In the genomic region with DNA sequence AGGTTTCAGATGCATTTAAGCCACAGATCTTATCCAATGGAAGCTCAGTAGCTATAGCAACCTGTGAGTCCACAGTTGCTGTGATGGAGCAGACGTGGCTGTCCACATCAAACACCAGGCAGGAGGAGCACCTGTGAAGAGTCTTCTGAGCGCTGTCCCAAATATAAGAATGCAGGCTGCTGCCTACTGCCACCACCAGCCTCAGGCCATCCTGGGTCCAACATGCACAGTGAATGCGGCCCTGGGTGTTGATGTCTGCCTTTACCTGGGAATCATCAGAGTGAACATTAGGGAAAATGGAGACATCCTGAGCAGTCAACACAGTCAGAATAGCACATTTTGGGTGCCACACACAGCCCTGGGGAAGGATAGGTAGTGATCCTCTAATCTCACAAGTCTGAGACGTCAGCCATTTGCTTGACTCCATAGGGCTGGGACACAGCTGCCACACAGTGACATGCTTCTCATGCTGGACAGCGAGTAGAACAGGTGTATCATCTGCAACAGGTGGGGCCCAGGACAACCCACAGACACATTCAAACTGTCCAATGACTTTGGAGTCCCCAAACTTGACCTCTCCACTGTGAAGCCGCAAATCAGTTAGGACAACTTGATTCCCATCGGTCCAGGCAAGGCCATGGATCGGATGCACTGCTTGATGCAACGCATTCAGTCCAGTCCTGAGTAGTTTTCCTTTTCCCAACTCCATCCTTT, we compare ENCODE assay signal across 10 cellular contexts. TPM values are rescaled to one million over a fixed set of nuclear protein-coding genes. Genes with fewer than 3 reads are reported as not detected.
"Had no signal": no experiment of that assay in that cellular context is flagged by ENCODE, and none has a peak within 500 bp of the region (broad histone marks: within the 10 kb centered on the region; RNA-seq: fewer than 3 reads in every experiment).

No MANE protein-coding gene starts in this region.

- DNase-seq: H9, HCEC 1CT, HFFc6, KG1 had no signal

- FAIRE-seq: H1, H54, HTR-8/SVneo had no signal

- H3K4me2 ChIP-seq: GM23338 had no signal

- H3K4me3 ChIP-seq: GM23338 had no signal

- H2AFZ ChIP-seq: GM23338 had no signal

- ATAC-seq: GM23338 had no signal

RNA-seq across cellular contexts. Expression of gene FKBP1B, which starts 10.6 kb away (rescaled TPM):
- total RNA-seq: HT-29 had no signal

RNA-seq across cellular contexts. Expression of gene MFSD2B, which starts 29.1 kb away (rescaled TPM):
- total RNA-seq: HT-29 had no signal
- polyA plus RNA-seq: IgD-negative memory B cell had no signal
